ENCODE assay signal across 7 cellular contexts in the genomic region with DNA sequence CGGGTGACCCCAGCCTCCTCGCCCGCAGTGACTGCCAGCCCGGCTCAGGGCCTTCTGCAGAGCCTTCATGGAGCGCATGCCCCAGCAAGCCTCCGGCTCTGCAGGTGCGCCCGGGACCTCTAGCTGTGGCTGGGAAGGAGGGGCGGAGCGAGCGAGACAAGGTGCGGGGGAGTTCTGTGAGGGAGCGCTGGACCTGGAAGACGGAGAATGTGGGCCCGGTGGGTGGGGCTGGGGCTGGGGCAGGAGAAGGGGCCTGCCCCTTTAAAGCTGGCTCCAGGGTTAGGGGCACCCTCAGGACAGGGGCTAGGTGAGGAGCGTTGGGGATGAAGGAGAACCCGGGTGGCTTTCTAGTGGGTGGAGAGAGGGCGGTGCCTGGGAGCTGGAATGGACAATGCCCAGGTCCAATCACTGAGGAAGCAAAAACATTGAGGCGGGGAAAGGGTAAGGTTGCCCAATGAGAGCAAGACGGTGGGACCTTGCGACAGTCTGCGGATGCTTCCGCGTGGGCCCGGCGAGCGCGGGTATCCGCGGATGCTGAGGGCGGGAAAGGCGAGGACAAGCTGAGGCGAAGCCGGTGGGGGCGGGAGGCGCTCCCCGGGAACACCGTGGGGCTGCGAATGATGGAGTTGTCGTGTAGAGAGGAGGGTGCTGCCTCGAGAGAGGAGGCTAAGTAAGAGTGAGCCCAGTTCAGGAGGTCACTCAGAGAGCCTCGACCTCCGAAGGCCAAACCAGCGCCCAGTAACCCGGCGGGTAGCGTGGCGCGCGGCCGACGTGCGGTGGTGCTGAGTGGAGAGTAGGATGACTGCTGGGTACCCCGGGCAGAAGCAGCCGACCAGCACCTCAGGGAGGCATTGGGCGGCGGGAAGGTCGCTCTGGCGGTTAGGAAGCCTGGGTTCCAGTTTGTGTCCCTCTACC.
DNase-seq lines count a peak whose midpoint lies in the region; ATAC-seq lines count a peak whose summit lies in the region.

A gene (minus strand): TSS at position 121 of the 915 bp plus-strand sequence. CDS start 43 bp downstream, at position 78.

- H3K27ac Mint-ChIP-seq in memory B cell = peak within 1 kb of the TSS; percentile 32

- DNase-seq in NCI-H2196 (lab: John Stamatoyannopoulos, UW; ENCODE audit: unreplicated experiment) = peak; percentile 92
- DNase-seq in activated CD8-positive, alpha-beta memory T cell treated with anti-CD3 and anti-CD28 coated beads, Interleukin-2, amount 50 U/mL, for 1 hour (ENCODE audit: extremely low read depth) = peak; percentile 31
- peak; percentile 63 to 72 for DNase-seq in memory B cell (ENCODE audit: low spot score in 2 of 2)
- peak; percentile 47 to 64 (median 64) for DNase-seq in stimulated activated CD4-positive, alpha-beta T cell treated with anti-CD3 and anti-CD28 coated beads, TNF-alpha, amount 100 ng/mL, for 48 hours (ENCODE audit: low read depth in 3 of 3)

- peak within 1 kb of the TSS; percentile 97 for H3K4me3 Mint-ChIP-seq in memory B cell

- no peaks in the 10 kb centered on the region for H3K27me3 ChIP-seq in endocrine pancreas (ENCODE audit: control insufficient read depth, insufficient read depth, low read length)

- H3K9ac ChIP-seq in endocrine pancreas (ENCODE audit: control insufficient read depth, insufficient read depth, low read length) = peak within 1 kb of the TSS; percentile 23

- H3K36me3 ChIP-seq in endocrine pancreas (ENCODE audit: control insufficient read depth, insufficient read depth, low read length) = no peaks in the 10 kb centered on the region

- peaks cover 3% of the 10 kb centered on the region for H3K27me3 Mint-ChIP-seq in memory B cell

- H3K4me1 ChIP-seq in endocrine pancreas (ENCODE audit: control insufficient read depth, insufficient read depth, low read length) = no peaks in the 10 kb centered on the region

- no peaks in the 10 kb centered on the region for H3K9me3 Mint-ChIP-seq in memory B cell

- no peaks in the 10 kb centered on the region for H3K36me3 Mint-ChIP-seq in memory B cell

- ATAC-seq in GM18861 (IDR thresholded peaks at IDR 0.05; ENCODE audit: unreplicated experiment) (peak; percentile 78), HG03066 (IDR thresholded peaks at IDR 0.05; ENCODE audit: low read depth, unreplicated experiment) (peak; percentile 93), memory B cell (ENCODE audit: low read depth) (peak; percentile 94)

- peak within 1 kb of the TSS; percentile 53 for H3K4me3 ChIP-seq in endocrine pancreas (ENCODE audit: control insufficient read depth, insufficient read depth, low read length)

- peaks cover 10% of the 10 kb centered on the region for H3K4me1 Mint-ChIP-seq in memory B cell

- no peaks in the 10 kb centered on the region for H3K9me3 ChIP-seq in endocrine pancreas (ENCODE audit: control insufficient read depth, low read length)

Comparison
In these comparisons a context has a peak if more than half of its experiments do, and no peak if none do; other contexts are left out.
1. Peak in every context shown above with its lines: DNase-seq, ATAC-seq and H3K4me3 ChIP-seq.
2. DNase-seq: peak in every context shown above with its lines; median percentile 92 in NCI-H2196; 68 in memory B cell; 64 in stimulated activated CD4-positive, alpha-beta T cell treated with anti-CD3 and anti-CD28 coated beads, TNF-alpha, amount 100 ng/mL, for 48 hours; 31 in activated CD8-positive, alpha-beta memory T cell treated with anti-CD3 and anti-CD28 coated beads, Interleukin-2, amount 50 U/mL, for 1 hour.